Comparison of ENCODE assay signal across 16 cellular contexts in genomic region chr13:87872813-87873212, GRCh38.
A peak's percentile ranks its signal among the peaks of the same experiment; 100 is the strongest.
DNase-seq lines count a peak whose midpoint lies in the region; ATAC-seq and TF ChIP-seq lines count a peak whose summit lies in the region.
"Had no signal": no experiment of that assay in that cellular context is flagged by ENCODE, and none has a peak within 500 bp of the region (broad histone marks: within the 10 kb centered on the region; RNA-seq: fewer than 3 reads in every experiment).

No MANE protein-coding gene starts in this region.

- H3K36me3 ChIP-seq in PC-3 (ENCODE audit: low read depth, low read length) = no peaks in the 10 kb centered on the region
- H3K36me3 ChIP-seq: BLaER1 treated with 17β-estradiol and CSF1 and Interleukin-3, amounts not matched to agents 10 nM and 100 nM; HAP-1 had no signal

- no peaks in the 10 kb centered on the region for H3K4me1 Mint-ChIP-seq in activated CD4-positive, alpha-beta T cell treated with anti-CD3 and anti-CD28 coated beads, Interleukin-2, amount 10 ng/mL, durations not matched to agents 24 days and 14 days
- H3K4me1 Mint-ChIP-seq: B cell had no signal

- DNase-seq in NCI-H1048 (lab: John Stamatoyannopoulos, UW) = peak; percentile 23
- peak; percentile 27 for DNase-seq in PC-3
- DNase-seq in astrocyte of the spinal cord (ENCODE audit: low read depth, low spot score) = peak; percentile 62
- peak; percentile 74 for DNase-seq in renal cortical epithelial cell (ENCODE audit: low read depth)
- DNase-seq in stimulated activated CD4-positive, alpha-beta T cell treated with anti-CD3 and anti-CD28 coated beads, Interleukin-2, amount 100 ng/mL, for 48 hours = no peak
- no peak for DNase-seq in activated CD4-positive, alpha-beta T cell treated with anti-CD3 and anti-CD28 coated beads, Interleukin-2, amount 10 ng/mL, durations not matched to agents 24 days and 14 days
- DNase-seq: Calu3; CD8-positive, alpha-beta T cell; DMS79 treated with DMSO at 0.1 percent for 48 hours; GF-D8; GM23248 had no signal

- no peaks in the 10 kb centered on the region for H3K9me3 Mint-ChIP-seq in activated CD4-positive, alpha-beta T cell treated with anti-CD3 and anti-CD28 coated beads, Interleukin-2, amount 10 ng/mL, durations not matched to agents 24 days and 14 days

- BruUV-seq in PC-3 (replicated peaks; lab: Mats Ljungman, UMichigan) = no TSS peak

- intact Hi-C loops in PC-3 (cut with micrococcal nuclease) = no loop called here
- intact Hi-C loops in activated CD4-positive, alpha-beta T cell treated with anti-CD3 and anti-CD28 coated beads, Interleukin-2, amount 10 ng/mL, durations not matched to agents 24 days and 14 days (cut with micrococcal nuclease) = no loop called here

- in situ Hi-C loops in astrocyte of the spinal cord (cut with HindIII; ENCODE audit: low sequenced_read_pairs) = no loop called here

- H3K36me3 Mint-ChIP-seq in activated CD4-positive, alpha-beta T cell treated with anti-CD3 and anti-CD28 coated beads, Interleukin-2, amount 10 ng/mL, durations not matched to agents 24 days and 14 days (ENCODE audit: low read depth) = no peaks in the 10 kb centered on the region
- H3K36me3 Mint-ChIP-seq: CD8-positive, alpha-beta T cell had no signal

- H2AFZ ChIP-seq in PC-3 (ENCODE audit: low read length) = no peak overlapping the region
- H2AFZ ChIP-seq: GM23248 had no signal

- no peaks in the 10 kb centered on the region for H3K27me3 Mint-ChIP-seq in activated CD4-positive, alpha-beta T cell treated with anti-CD3 and anti-CD28 coated beads, Interleukin-2, amount 10 ng/mL, durations not matched to agents 24 days and 14 days
- H3K27me3 Mint-ChIP-seq: B cell had no signal

- H3K27me3 ChIP-seq in PC-3 (ENCODE audit: low read length) = no peaks in the 10 kb centered on the region
- H3K27me3 ChIP-seq: BLaER1 treated with 17β-estradiol and CSF1 and Interleukin-3, amounts not matched to agents 10 nM and 100 nM had no signal

- H4K20me1 ChIP-seq in PC-3 (ENCODE audit: low read length) = no peaks in the 10 kb centered on the region
- H4K20me1 ChIP-seq: BLaER1 treated with 17β-estradiol and CSF1 and Interleukin-3, amounts not matched to agents 10 nM and 100 nM had no signal

- no peak overlapping the region for H3K9ac ChIP-seq in PC-3 (ENCODE audit: low read length)
- H3K9ac ChIP-seq: BLaER1 treated with 17β-estradiol and CSF1 and Interleukin-3, amounts not matched to agents 10 nM and 100 nM; GM23248 had no signal

- H3K4me1 ChIP-seq in PC-3 (ENCODE audit: insufficient read depth, low read length) = no peaks in the 10 kb centered on the region
- H3K4me1 ChIP-seq: HAP-1 had no signal

- no peak overlapping the region for H3K4me3 Mint-ChIP-seq in activated CD4-positive, alpha-beta T cell treated with anti-CD3 and anti-CD28 coated beads, Interleukin-2, amount 10 ng/mL, durations not matched to agents 24 days and 14 days
- H3K4me3 Mint-ChIP-seq: B cell; CD8-positive, alpha-beta T cell had no signal

- H3K9me3 ChIP-seq in PC-3 (ENCODE audit: low read length) = no peaks in the 10 kb centered on the region
- H3K9me3 ChIP-seq: BLaER1 treated with 17β-estradiol and CSF1 and Interleukin-3, amounts not matched to agents 10 nM and 100 nM; HAP-1 had no signal

- no peak overlapping the region for H3K27ac Mint-ChIP-seq in activated CD4-positive, alpha-beta T cell treated with anti-CD3 and anti-CD28 coated beads, Interleukin-2, amount 10 ng/mL, durations not matched to agents 24 days and 14 days
- H3K27ac Mint-ChIP-seq: B cell; CD8-positive, alpha-beta T cell had no signal

- CTCF ChIA-PET in PC-3 (lab: Charles Lee) = no interaction called here

- H3F3A ChIP-seq in PC-3 (ENCODE audit: low read length, unreplicated experiment) = no peaks in the 10 kb centered on the region

- H3K9me2 ChIP-seq in PC-3 (replicated peaks; ENCODE audit: low read length) = no peaks in the 10 kb centered on the region

- no peak overlapping the region for H3K4me2 ChIP-seq in PC-3 (ENCODE audit: low read length)
- H3K4me2 ChIP-seq: BLaER1 treated with 17β-estradiol and CSF1 and Interleukin-3, amounts not matched to agents 10 nM and 100 nM had no signal

- H3K79me2 ChIP-seq in PC-3 (ENCODE audit: low read length) = no peaks in the 10 kb centered on the region

- POLR2A ChIA-PET in PC-3 (lab: Charles Lee; ENCODE audit: unreplicated experiment) = no interaction called here

- ATAC-seq in PC-3 (peak; percentile 76), GM19023 (IDR thresholded peaks at IDR 0.05; ENCODE audit: unreplicated experiment) (no peak)
- ATAC-seq: CD8-positive, alpha-beta T cell; HepG2 had no signal

- TF ChIP-seq CTCF in PC-3 (conservative IDR thresholded peaks at IDR 0.05; ENCODE audit: low read depth, low read length) = no peak
- TF ChIP-seq CTCF in astrocyte of the spinal cord (IDR thresholded peaks at IDR 0.05; ENCODE audit: low read depth, low read length) = no peak

- H3K27ac ChIP-seq in PC-3 (ENCODE audit: low read length) = no peak overlapping the region
- H3K27ac ChIP-seq: BLaER1 treated with 17β-estradiol and CSF1 and Interleukin-3, amounts not matched to agents 10 nM and 100 nM; GM23248 had no signal

- H3K4me3 ChIP-seq in PC-3 (ENCODE audit: low read length) = no peak overlapping the region
- no peak overlapping the region for H3K4me3 ChIP-seq in astrocyte of the spinal cord (ENCODE audit: low read depth, low read length)
- H3K4me3 ChIP-seq: BLaER1 treated with 17β-estradiol and CSF1 and Interleukin-3, amounts not matched to agents 10 nM and 100 nM; GM23248; HAP-1 had no signal

Comparison
In these comparisons a context has a peak if more than half of its experiments do, and no peak if none do; other contexts are left out.
1. DNase-seq: peak in NCI-H1048 (single experiment), PC-3 (single experiment), astrocyte of the spinal cord (single experiment) and renal cortical epithelial cell (single experiment); none in stimulated activated CD4-positive, alpha-beta T cell treated with anti-CD3 and anti-CD28 coated beads, Interleukin-2, amount 100 ng/mL, for 48 hours (0 of 2) and activated CD4-positive, alpha-beta T cell treated with anti-CD3 and anti-CD28 coated beads, Interleukin-2, amount 10 ng/mL, durations not matched to agents 24 days and 14 days (single experiment).